Comparison of ENCODE assay signal across 16 cellular contexts in the genomic region with DNA sequence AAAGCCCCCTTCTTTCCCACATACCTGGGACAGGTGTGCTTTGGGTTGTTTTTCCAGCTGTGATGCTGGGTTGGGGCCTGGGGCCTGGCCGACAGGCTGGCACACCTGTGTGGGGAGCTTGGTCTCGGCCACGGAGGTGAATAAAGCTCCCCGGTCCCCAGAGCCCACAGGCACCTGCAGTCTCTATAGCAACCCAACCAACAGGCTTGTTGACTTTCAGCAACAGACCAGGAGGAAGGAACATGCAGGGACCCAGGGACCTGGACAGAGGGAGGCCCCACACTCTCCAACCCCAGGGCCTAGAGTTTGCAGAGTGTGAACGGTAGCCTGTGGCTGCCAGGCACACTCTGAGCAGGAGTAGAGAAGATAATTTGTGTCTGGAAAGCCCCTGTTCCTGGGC. TPM values are rescaled to one million over a fixed set of nuclear protein-coding genes. Genes with fewer than 3 reads are reported as not detected.
DNase-seq lines count a peak whose midpoint lies in the region; TF ChIP-seq lines count a peak whose summit lies in the region.
"Had no signal": no experiment of that assay in that cellular context is flagged by ENCODE, and none has a peak within 500 bp of the region (broad histone marks: within the 10 kb centered on the region; RNA-seq: fewer than 3 reads in every experiment).

No MANE protein-coding gene starts in this region.

- no peak for TF ChIP-seq POLR2A in esophagus muscularis mucosa (IDR thresholded peaks at IDR 0.05; ENCODE audit: low read depth)

- H3K4me1 ChIP-seq in esophagus muscularis mucosa (no peaks in the 10 kb centered on the region), OCI-LY7 (ENCODE audit: insufficient read depth, low read length, poor library complexity, severe bottlenecking) (no peaks in the 10 kb centered on the region)

- H4K20me1 ChIP-seq in OCI-LY7 (ENCODE audit: insufficient read depth, low read length): no peaks in the 10 kb centered on the region

- intact Hi-C loops in activated T-helper 1 cell treated with anti-CD3 and anti-CD28 coated beads, Interleukin-12 subunit alpha, Interleukin-12 subunit beta, Interleukin-2, Interleukin-4 antibody, amounts not matched to agents 30 ng/mL and 10 ng/mL and 1 ng/mL, durations not matched to agents 14 hours and 24 hours and 36 hours (cut with micrococcal nuclease): no loop called here
- intact Hi-C loops in esophagus muscularis mucosa (cut with DNase I) (no loop called here), OCI-LY7 (cut with micrococcal nuclease; ENCODE audit: unreplicated experiment) (no loop called here)

- H3K9me2 ChIP-seq in OCI-LY7 (ENCODE audit: insufficient read depth, low read length): no peaks in the 10 kb centered on the region

- H3K4me1 Mint-ChIP-seq in activated T-helper 1 cell treated with anti-CD3 and anti-CD28 coated beads, Interleukin-12 subunit alpha, Interleukin-12 subunit beta, Interleukin-2, Interleukin-4 antibody, amounts not matched to agents 30 ng/mL and 10 ng/mL and 1 ng/mL, durations not matched to agents 14 hours and 24 hours and 36 hours (ENCODE audit: low read depth): peaks cover 28% of the 10 kb centered on the region
- H3K4me1 Mint-ChIP-seq in nephron progenitor cell: peaks cover 4% of the 10 kb centered on the region
- H3K4me1 Mint-ChIP-seq: neural crest cell had no signal

- peak overlapping the region; percentile 37 for H3K27ac Mint-ChIP-seq in activated T-helper 1 cell treated with anti-CD3 and anti-CD28 coated beads, Interleukin-12 subunit alpha, Interleukin-12 subunit beta, Interleukin-2, Interleukin-4 antibody, amounts not matched to agents 30 ng/mL and 10 ng/mL and 1 ng/mL, durations not matched to agents 14 hours and 24 hours and 36 hours
- H3K27ac Mint-ChIP-seq in nephron progenitor cell: peak overlapping the region; percentile 61
- H3K27ac Mint-ChIP-seq: activated naive CD4-positive, alpha-beta T cell treated with anti-CD3 and anti-CD28 coated beads, Interleukin-2, amount 50 U/mL, for 72 hours had no signal

- CTCF ChIA-PET in OCI-LY7 (lab: Charles Lee; ENCODE audit: unreplicated experiment): no interaction called here

- WGBS in esophagus muscularis mucosa: 73% methylated on average over 5 of the region's 5 CpGs

- TF ChIP-seq CTCF in nephron progenitor cell (IDR thresholded peaks at IDR 0.05) (no peak), esophagus muscularis mucosa (IDR thresholded peaks at IDR 0.05) (no peak), OCI-LY7 (conservative IDR thresholded peaks at IDR 0.05; ENCODE audit: low read length) (no peak)

- no peaks in the 10 kb centered on the region for H3K36me3 ChIP-seq in esophagus muscularis mucosa
- H3K36me3 ChIP-seq in OCI-LY7 (ENCODE audit: insufficient read depth, low read length): no peaks in the 10 kb centered on the region
- H3K36me3 ChIP-seq: brain microvascular endothelial cell had no signal

- BruUV-seq in OCI-LY7 (replicated peaks; lab: Mats Ljungman, UMichigan): no TSS peak

- DNase-seq in DMS79 treated with DMSO at 0.1 percent for 48 hours (lab: John Stamatoyannopoulos, UW) (peak; percentile 49), NCI-H146 (lab: John Stamatoyannopoulos, UW) (peak; percentile 79), nephron progenitor cell (no peak), medulla oblongata (ENCODE audit: extremely low spot score) (no peak), esophagus muscularis mucosa (ENCODE audit: extremely low spot score) (no peak), OCI-LY7 (ENCODE audit: low spot score) (no peak)
- no peak for DNase-seq in activated T-helper 1 cell treated with anti-CD3 and anti-CD28 coated beads, Interleukin-12 subunit alpha, Interleukin-12 subunit beta, Interleukin-2, Interleukin-4 antibody, amounts not matched to agents 30 ng/mL and 10 ng/mL and 1 ng/mL, durations not matched to agents 14 hours and 24 hours and 36 hours (ENCODE audit: low spot score)
- DNase-seq in stimulated activated CD4-positive, alpha-beta T cell treated with anti-CD3 and anti-CD28 coated beads, Interleukin-4, amount 100 ng/mL, for 1 hour: no peak
- DNase-seq: activated CD4-positive, alpha-beta T cell treated with anti-CD3 and anti-CD28 coated beads for 1 hour; brain microvascular endothelial cell; effector CD4-positive, alpha-beta T cell; right cardiac atrium; stimulated activated CD4-positive, alpha-beta T cell treated with anti-CD3 and anti-CD28 coated beads, Interleukin-2, amount 100 ng/mL, for 48 hours; T-helper 1 cell had no signal

- peaks cover 5% of the 10 kb centered on the region for H3K36me3 Mint-ChIP-seq in activated T-helper 1 cell treated with anti-CD3 and anti-CD28 coated beads, Interleukin-12 subunit alpha, Interleukin-12 subunit beta, Interleukin-2, Interleukin-4 antibody, amounts not matched to agents 30 ng/mL and 10 ng/mL and 1 ng/mL, durations not matched to agents 14 hours and 24 hours and 36 hours (ENCODE audit: low read depth)
- H3K36me3 Mint-ChIP-seq in nephron progenitor cell (ENCODE audit: low read depth): no peaks in the 10 kb centered on the region

- no peak overlapping the region for H2AFZ ChIP-seq in OCI-LY7 (ENCODE audit: low read length)

- H3K4me2 ChIP-seq in OCI-LY7 (ENCODE audit: low read length): no peak overlapping the region

- no peaks in the 10 kb centered on the region for H3K79me2 ChIP-seq in OCI-LY7 (ENCODE audit: insufficient read depth, low read depth, low read length)

- POLR2A ChIA-PET in OCI-LY7 (lab: Charles Lee): interaction anchor here (0.6 kb wide), 1 partner anchor 26 kb away, joined by 4 read pairs; no protein-coding TSS in a partner anchor

- peaks cover 8% of the 10 kb centered on the region for H3K9me3 Mint-ChIP-seq in activated T-helper 1 cell treated with anti-CD3 and anti-CD28 coated beads, Interleukin-12 subunit alpha, Interleukin-12 subunit beta, Interleukin-2, Interleukin-4 antibody, amounts not matched to agents 30 ng/mL and 10 ng/mL and 1 ng/mL, durations not matched to agents 14 hours and 24 hours and 36 hours
- H3K9me3 Mint-ChIP-seq in nephron progenitor cell: peaks cover 4% of the 10 kb centered on the region
- H3K9me3 Mint-ChIP-seq: neural crest cell had no signal

- no peak overlapping the region for H3K27ac ChIP-seq in esophagus muscularis mucosa (replicated peaks in 1 of 4)
- no peak overlapping the region for H3K27ac ChIP-seq in OCI-LY7 (ENCODE audit: low read depth, low read length, poor library complexity, severe bottlenecking)
- H3K27ac ChIP-seq: brain microvascular endothelial cell had no signal

- no peaks in the 10 kb centered on the region for H3K27me3 ChIP-seq in esophagus muscularis mucosa
- H3K27me3 ChIP-seq: brain microvascular endothelial cell had no signal

- H3K4me3 ChIP-seq in esophagus muscularis mucosa (no peak overlapping the region), OCI-LY7 (ENCODE audit: low read depth, low read length, poor library complexity, severe bottlenecking) (no peak overlapping the region)

- no peak overlapping the region for H3K4me3 Mint-ChIP-seq in activated T-helper 1 cell treated with anti-CD3 and anti-CD28 coated beads, Interleukin-12 subunit alpha, Interleukin-12 subunit beta, Interleukin-2, Interleukin-4 antibody, amounts not matched to agents 30 ng/mL and 10 ng/mL and 1 ng/mL, durations not matched to agents 14 hours and 24 hours and 36 hours
- no peak overlapping the region for H3K4me3 Mint-ChIP-seq in nephron progenitor cell
- H3K4me3 Mint-ChIP-seq: neural crest cell had no signal

- H3K9me3 ChIP-seq in esophagus muscularis mucosa (no peaks in the 10 kb centered on the region), OCI-LY7 (ENCODE audit: low read length) (no peaks in the 10 kb centered on the region)

- no peak for TF ChIP-seq EP300 in esophagus muscularis mucosa (IDR thresholded peaks at IDR 0.05)

- H3K27me3 Mint-ChIP-seq in activated T-helper 1 cell treated with anti-CD3 and anti-CD28 coated beads, Interleukin-12 subunit alpha, Interleukin-12 subunit beta, Interleukin-2, Interleukin-4 antibody, amounts not matched to agents 30 ng/mL and 10 ng/mL and 1 ng/mL, durations not matched to agents 14 hours and 24 hours and 36 hours (ENCODE audit: insufficient read depth): peaks cover 17% of the 10 kb centered on the region
- H3K27me3 Mint-ChIP-seq in nephron progenitor cell (ENCODE audit: low read depth, poor library complexity): peaks cover 9% of the 10 kb centered on the region

RNA-seq across cellular contexts. Expression of gene SYNJ2, which starts 14.7 kb away (rescaled TPM):
- 29.0 and 31.2 TPM in 2 replicates for total RNA-seq in activated T-helper 1 cell treated with anti-CD3 and anti-CD28 coated beads, Interleukin-12 subunit alpha, Interleukin-12 subunit beta, Interleukin-2, Interleukin-4 antibody, amounts not matched to agents 30 ng/mL and 10 ng/mL and 1 ng/mL, durations not matched to agents 14 hours and 24 hours and 36 hours
- total RNA-seq in esophagus muscularis mucosa: 10 to 100 TPM; 17.0 to 25.3 (median 25.1) TPM
- total RNA-seq in OCI-LY7 (2014; rRNA removed; shearing (Covaris generic)): not detected in 2 replicates
- 0.09 and 0.21 TPM in 2 replicates for total RNA-seq in OCI-LY7 (2022)

Comparison
In these comparisons a context has a peak if more than half of its experiments do, and no peak if none do; other contexts are left out.
1. DNase-seq: peak in DMS79 treated with DMSO at 0.1 percent for 48 hours (single experiment) and NCI-H146 (single experiment); none in activated T-helper 1 cell treated with anti-CD3 and anti-CD28 coated beads, Interleukin-12 subunit alpha, Interleukin-12 subunit beta, Interleukin-2, Interleukin-4 antibody, amounts not matched to agents 30 ng/mL and 10 ng/mL and 1 ng/mL, durations not matched to agents 14 hours and 24 hours and 36 hours (single experiment), nephron progenitor cell (single experiment), stimulated activated CD4-positive, alpha-beta T cell treated with anti-CD3 and anti-CD28 coated beads, Interleukin-4, amount 100 ng/mL, for 1 hour (single experiment), medulla oblongata (single experiment), esophagus muscularis mucosa (single experiment) and OCI-LY7 (single experiment).
2. RNA of gene SYNJ2, which starts 14.7 kb away (total RNA-seq): 29.0 to 31.2 TPM in activated T-helper 1 cell treated with anti-CD3 and anti-CD28 coated beads, Interleukin-12 subunit alpha, Interleukin-12 subunit beta, Interleukin-2, Interleukin-4 antibody, amounts not matched to agents 30 ng/mL and 10 ng/mL and 1 ng/mL, durations not matched to agents 14 hours and 24 hours and 36 hours and 17.0 to 25.3 TPM in esophagus muscularis mucosa; 0.09 to 0.21 TPM in OCI-LY7; every median in the first group is over 10 times any median in the second.